ENCODE assay signal across 8 cellular contexts in the genomic region with DNA sequence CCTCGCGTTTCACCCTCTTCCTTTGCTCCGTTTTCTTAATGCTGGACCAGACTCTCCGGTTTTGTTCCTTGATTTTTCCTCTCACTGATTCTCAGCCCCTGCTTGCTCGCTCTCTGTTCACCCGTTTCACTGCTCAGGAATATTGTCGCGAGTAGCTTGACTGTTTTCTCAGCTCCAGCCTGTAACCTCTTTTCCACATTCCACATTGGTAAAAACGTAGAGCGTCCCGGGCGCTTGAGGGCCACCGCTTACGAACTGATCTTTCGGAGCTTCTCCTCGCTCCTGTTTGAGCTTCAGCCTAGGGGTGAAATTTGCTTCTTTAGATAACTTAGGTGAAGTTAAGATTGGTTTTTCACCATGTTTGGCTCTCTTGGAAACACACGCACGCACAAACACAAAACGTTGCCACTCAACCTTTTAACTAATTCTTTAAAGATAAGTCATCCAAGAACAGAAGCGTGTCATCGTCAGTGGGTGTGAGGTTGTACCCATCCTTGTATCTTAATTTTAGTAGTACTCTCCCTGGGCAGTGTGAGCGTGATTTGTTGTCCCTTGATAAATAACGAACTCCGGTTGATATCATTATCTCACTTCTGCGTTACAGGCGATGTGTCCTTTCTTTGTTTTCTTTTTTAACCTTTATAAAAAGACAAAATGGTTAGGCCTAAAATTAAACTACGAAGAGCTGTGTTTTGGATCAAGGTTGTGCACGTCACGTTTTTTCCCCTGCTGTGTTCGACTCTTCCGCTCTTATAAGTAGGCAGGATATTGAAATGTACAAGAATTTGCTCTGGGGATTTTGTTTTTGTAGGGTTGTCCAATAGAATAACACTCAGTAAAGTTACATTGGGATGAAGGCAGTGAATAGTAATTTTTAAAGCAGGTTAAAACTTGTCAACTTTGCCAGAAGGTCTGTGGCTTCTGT. TPM values are rescaled to one million over a fixed set of nuclear protein-coding genes. Genes with fewer than 3 reads are reported as not detected.
DNase-seq lines count a peak whose midpoint lies in the region; ATAC-seq and TF ChIP-seq lines count a peak whose summit lies in the region.

No MANE protein-coding gene starts in this region.

- intact Hi-C loops in A673 (cut with micrococcal nuclease; ENCODE audit: unreplicated experiment), result no loop called here

- H3K27me3 ChIP-seq in A673 (replicated peaks; ENCODE audit: insufficient read depth, low read depth, low read length, poor library complexity) (no peaks in the 10 kb centered on the region), lung (ENCODE audit: control insufficient read depth, insufficient read depth) (no peaks in the 10 kb centered on the region)

- CTCF ChIA-PET in A673 (lab: Charles Lee), result no interaction called here

- peak overlapping the region; percentile 97 for H3K27ac ChIP-seq in A673 (ENCODE audit: low read depth, low read length, poor library complexity, severe bottlenecking)
- H3K27ac ChIP-seq in lung (ENCODE audit: low read depth in 1 of 2, low read length in 1 of 2), result peak overlapping the region; percentile 99

- peak overlapping the region; percentile 95 for H3K4me3 ChIP-seq in A673 (ENCODE audit: low read depth, low read length, poor library complexity, severe bottlenecking)
- H3K4me3 ChIP-seq in WI38 (ENCODE audit: low read depth, low read length), result peak overlapping the region; percentile 94
- H3K4me3 ChIP-seq in lung, result peak overlapping the region; percentile 58

- 0 to 1% methylated on average over 31 of the region's 31 CpGs for WGBS in lung, 2 donors

- DNase-seq in A673 (ENCODE audit: low spot score) (peak; percentile 61), LHCN-M2 (ENCODE audit: low read depth) (peak; percentile 60), lung (ENCODE audit: low spot score) (no peak), GF-D8 (lab: John Stamatoyannopoulos, UW) (no peak)
- peak; percentile 9 for DNase-seq in effector CD4-positive, alpha-beta T cell
- peak; percentile 12 for DNase-seq in stimulated activated CD8-positive, alpha-beta memory T cell treated with anti-CD3 and anti-CD28 coated beads, Interleukin-12 subunit alpha, Interleukin-12 subunit beta, amount 100 ng/mL, for 1 hour (ENCODE audit: low read depth)

- no peaks in the 10 kb centered on the region for H3K36me3 ChIP-seq in A673 (ENCODE audit: insufficient read depth, low read length, poor library complexity, severe bottlenecking)
- H3K36me3 ChIP-seq in lung (ENCODE audit: control insufficient read depth in 2 of 2, insufficient read depth in 2 of 2, low read length in 2 of 2), result peaks cover 0 to 1% of the 10 kb centered on the region in 2 donors

- no peaks in the 10 kb centered on the region for H3K9me3 ChIP-seq in A673 (ENCODE audit: low read depth, low read length, poor library complexity, severe bottlenecking)
- H3K9me3 ChIP-seq in lung (ENCODE audit: control insufficient read depth in 2 of 2, insufficient read depth in 1 of 2, low read length in 1 of 2), result no peaks in the 10 kb centered on the region

- BruUV-seq in A673 (replicated peaks; lab: Mats Ljungman, UMichigan), result TSS peak; percentile 62

- no peak for TF ChIP-seq CTCF in A673 (conservative IDR thresholded peaks at IDR 0.05; ENCODE audit: low read depth, low read length)
- no peak for TF ChIP-seq CTCF in WI38 (IDR thresholded peaks at IDR 0.05; ENCODE audit: low read depth, low read length)
- no peak for TF ChIP-seq CTCF in lung (IDR thresholded peaks at IDR 0.05; ENCODE audit: control extremely low read depth, extremely low read depth)

- H3K4me1 ChIP-seq in A673 (ENCODE audit: insufficient read depth, low read length, poor library complexity, severe bottlenecking) (peaks cover 9% of the 10 kb centered on the region), lung (ENCODE audit: control insufficient read depth in 2 of 2, insufficient read depth in 2 of 2, low read length in 2 of 2) (peaks cover 2 to 15% of the 10 kb centered on the region in 2 donors)

- POLR2A ChIA-PET in A673 (lab: Charles Lee; ENCODE audit: low non-redundant PET), result interaction anchor here (0.6 to 1.2 kb wide), 3 partner anchors 45 to 756 kb away, joined by 3 read pairs; no protein-coding TSS in a partner anchor

- ATAC-seq in GM18498 (IDR thresholded peaks at IDR 0.05; ENCODE audit: unreplicated experiment) (peak; percentile 5), lung (ENCODE audit: insufficient read depth, low FRiP score) (no peak)

RNA-seq across cellular contexts. Expression of a gene that starts 1.1 kb away (rescaled TPM):
- 93.2 and 102 TPM in 2 replicates for total RNA-seq in A673 (2021)
- total RNA-seq in LHCN-M2 (2014; rRNA removed), result 37.8 and 45.8 TPM in 2 replicates
- polyA plus RNA-seq in LHCN-M2 (2012), result 35.4 TPM
- 10 to 100 TPM; 69.6 to 81.4 TPM for total RNA-seq in lung
- polyA plus RNA-seq in lung, result 10 to 100 TPM; 23.7 to 40.6 TPM

RNA-seq across cellular contexts. Expression of a gene that starts 28.6 kb away (rescaled TPM):
- total RNA-seq in A673 (2021), result 59.0 and 59.1 TPM in 2 replicates
- 26.4 and 31.9 TPM in 2 replicates for total RNA-seq in LHCN-M2 (2014; rRNA removed)
- 10.0 TPM for polyA plus RNA-seq in LHCN-M2 (2012)
- 10 to 100 TPM; 20.3 to 20.4 TPM for total RNA-seq in lung
- polyA plus RNA-seq in lung, result 10 to 100 TPM in 1 of 2 donors, 1 to 10 TPM in 1; 8.4 to 10.7 TPM

RNA-seq across cellular contexts. Expression of a gene that starts 28.7 kb away (rescaled TPM):
- total RNA-seq in A673 (2021) (6.0 TPM in 2 replicates), LHCN-M2 (2014; rRNA removed) (4.4 and 4.5 TPM in 2 replicates), lung (1 to 10 TPM; 3.1 to 4.3 TPM)
- polyA plus RNA-seq in LHCN-M2 (2012), result 1.7 TPM
- 1 to 10 TPM in 1 of 2 donors, under 1 TPM in 1; 0.93 to 1.7 TPM for polyA plus RNA-seq in lung

Comparison
In these comparisons a context has a peak if more than half of its experiments do, and no peak if none do; other contexts are left out.
1. DNase-seq: peak in A673 (single experiment), LHCN-M2 (single experiment), effector CD4-positive, alpha-beta T cell (single experiment) and stimulated activated CD8-positive, alpha-beta memory T cell treated with anti-CD3 and anti-CD28 coated beads, Interleukin-12 subunit alpha, Interleukin-12 subunit beta, amount 100 ng/mL, for 1 hour (single experiment); none in lung (single experiment) and GF-D8 (single experiment).
2. Peak in every context shown above with its lines, with median percentiles within 50 percentile points of each other: H3K4me3 ChIP-seq.